ENCODE assay signal across 8 cellular contexts in genomic region chr15:62940755-62941361, GRCh38.
DNase-seq lines count a peak whose midpoint lies in the region; ATAC-seq and TF ChIP-seq lines count a peak whose summit lies in the region.

No MANE protein-coding gene starts in this region.

- H3K9me2 ChIP-seq in hepatocyte (replicated peaks; ENCODE audit: insufficient read depth): no peaks in the 10 kb centered on the region
- no peaks in the 10 kb centered on the region for H3K9me2 ChIP-seq in Karpas-422 (replicated peaks; ENCODE audit: insufficient read depth, low read length)

- H3K4me1 ChIP-seq in hepatocyte (ENCODE audit: insufficient read depth): peaks cover 14% of the 10 kb centered on the region
- peaks cover 12% of the 10 kb centered on the region for H3K4me1 ChIP-seq in smooth muscle cell (ENCODE audit: low read depth)
- H3K4me1 ChIP-seq in Karpas-422 (ENCODE audit: low read length): no peaks in the 10 kb centered on the region

- H4K20me1 ChIP-seq in hepatocyte (ENCODE audit: insufficient read depth, poor library complexity, severe bottlenecking) (no peaks in the 10 kb centered on the region), smooth muscle cell (ENCODE audit: low read depth) (no peaks in the 10 kb centered on the region), Karpas-422 (ENCODE audit: insufficient read depth, low read depth, low read length) (no peaks in the 10 kb centered on the region)

- H3K27ac Mint-ChIP-seq in T-cell: no peak overlapping the region

- peak overlapping the region; percentile 74 for H3K9ac ChIP-seq in smooth muscle cell (ENCODE audit: low read depth)
- H3K9ac ChIP-seq in Karpas-422 (ENCODE audit: low read length): no peak overlapping the region

- no peak for ATAC-seq in T-cell (replicated peaks in 1 of 4)

- H3K4me2 ChIP-seq in hepatocyte (peak overlapping the region; percentile 41), smooth muscle cell (peak overlapping the region; percentile 65), Karpas-422 (ENCODE audit: low read depth, low read length, poor library complexity, severe bottlenecking) (no peak overlapping the region)

- H3F3A ChIP-seq in smooth muscle cell (ENCODE audit: low read depth): peaks cover 17% of the 10 kb centered on the region

- H3K4me3 Mint-ChIP-seq in T-cell: no peak overlapping the region

- peaks cover 34 to 39% of the 10 kb centered on the region in 2 donors for H3K27me3 Mint-ChIP-seq in T-cell

- no peaks in the 10 kb centered on the region for H3K4me1 Mint-ChIP-seq in T-cell

- H3K79me2 ChIP-seq in hepatocyte (no peaks in the 10 kb centered on the region), smooth muscle cell (ENCODE audit: low read depth) (no peaks in the 10 kb centered on the region), Karpas-422 (ENCODE audit: low read length) (no peaks in the 10 kb centered on the region)

- H2AFZ ChIP-seq in hepatocyte (no peak overlapping the region), smooth muscle cell (ENCODE audit: low read depth) (no peak overlapping the region), Karpas-422 (ENCODE audit: low read length) (no peak overlapping the region)

- H3K36me3 Mint-ChIP-seq in T-cell: no peaks in the 10 kb centered on the region

- CTCF ChIA-PET in T-cell (lab: Charles Lee): no interaction called here

- H3K27ac ChIP-seq in angular gyrus (ENCODE audit: low read depth, low read length) (peak overlapping the region; percentile 80), hepatocyte (peak overlapping the region; percentile 73), smooth muscle cell (ENCODE audit: low read depth) (peak overlapping the region; percentile 98), Karpas-422 (ENCODE audit: low read length) (no peak overlapping the region)

- H3K27me3 ChIP-seq in hepatocyte (no peaks in the 10 kb centered on the region), smooth muscle cell (ENCODE audit: low read depth) (no peaks in the 10 kb centered on the region), Karpas-422 (ENCODE audit: low read length) (no peaks in the 10 kb centered on the region)

- H3K36me3 ChIP-seq in hepatocyte (replicated peaks; ENCODE audit: insufficient read depth, low read depth) (no peaks in the 10 kb centered on the region), smooth muscle cell (ENCODE audit: low read depth) (no peaks in the 10 kb centered on the region), Karpas-422 (ENCODE audit: insufficient read depth, low read length) (no peaks in the 10 kb centered on the region)

- POLR2A ChIA-PET in T-cell (lab: Charles Lee): no interaction called here

- H3K4me3 ChIP-seq in hepatocyte: no peak overlapping the region
- H3K4me3 ChIP-seq in smooth muscle cell: no peak overlapping the region
- H3K4me3 ChIP-seq in Karpas-422 (ENCODE audit: low read length): no peak overlapping the region

- no peaks in the 10 kb centered on the region for H3K9me3 ChIP-seq in hepatocyte (ENCODE audit: low read depth)
- H3K9me3 ChIP-seq in smooth muscle cell (replicated peaks; ENCODE audit: low read depth): no peaks in the 10 kb centered on the region
- no peaks in the 10 kb centered on the region for H3K9me3 ChIP-seq in Karpas-422 (ENCODE audit: low read length)

- no peak for TF ChIP-seq CTCF in hepatocyte (IDR thresholded peaks at IDR 0.05; ENCODE audit: poor library complexity)
- no peak for TF ChIP-seq CTCF in smooth muscle cell (IDR thresholded peaks at IDR 0.05; ENCODE audit: borderline replicate concordance, insufficient read depth, poor library complexity, severe bottlenecking)

- DNase-seq in stimulated activated CD4-positive, alpha-beta T cell treated with anti-CD3 and anti-CD28 coated beads, Interleukin-15, amount 100 ng/mL, for 24 hours: peak; percentile 13
- no peak for DNase-seq in stimulated activated CD4-positive, alpha-beta T cell treated with anti-CD3 and anti-CD28 coated beads, Interleukin-4, amount 100 ng/mL, for 4 hours
- peak; percentile 65 for DNase-seq in hepatocyte (ENCODE audit: low spot score)
- DNase-seq in smooth muscle cell (lab: John Stamatoyannopoulos, UW; ENCODE audit: unreplicated experiment): peak; percentile 35
- no peak for DNase-seq in T-cell
- no peak for DNase-seq in Karpas-422
- no peak for DNase-seq in NCI-H1436 (lab: John Stamatoyannopoulos, UW)

- no peaks in the 10 kb centered on the region for H3K9me3 Mint-ChIP-seq in T-cell

- WGBS in hepatocyte (ENCODE audit: low lambda C conversion rate, missing lambda C conversion rate): 62% methylated on average over 11 of the region's 11 CpGs
- 8% methylated on average over 11 of the region's 11 CpGs for WGBS in smooth muscle cell (ENCODE audit: low lambda C conversion rate)

Comparison
In these comparisons a context has a peak if more than half of its experiments do, and no peak if none do; other contexts are left out.
1. DNase-seq: peak in stimulated activated CD4-positive, alpha-beta T cell treated with anti-CD3 and anti-CD28 coated beads, Interleukin-15, amount 100 ng/mL, for 24 hours (single experiment), hepatocyte (single experiment) and smooth muscle cell (single experiment); none in stimulated activated CD4-positive, alpha-beta T cell treated with anti-CD3 and anti-CD28 coated beads, Interleukin-4, amount 100 ng/mL, for 4 hours (0 of 2), T-cell (0 of 34), Karpas-422 (single experiment) and NCI-H1436 (single experiment).